ENCODE assay signal across 25 cellular contexts in genomic region chr21:44727757-44728156, GRCh38. TPM values are rescaled to one million over a fixed set of nuclear protein-coding genes. Genes with fewer than 3 reads are reported as not detected.
"Had no signal": no experiment of that assay in that cellular context is flagged by ENCODE, and none has a peak within 500 bp of the region (broad histone marks: within the 10 kb centered on the region; RNA-seq: fewer than 3 reads in every experiment).

No MANE protein-coding gene starts in this region.

- H3K4me3 ChIP-seq: esophagus muscularis mucosa, gastrocnemius medialis, heart right ventricle, mucosa of descending colon, sigmoid colon, skin epidermis, stomach had no signal

- H2AFZ ChIP-seq: parathyroid adenoma had no signal

- H3K4me1 ChIP-seq: gastrocnemius medialis, parathyroid adenoma had no signal

- H3K9me3 ChIP-seq: esophagus muscularis mucosa, gastrocnemius medialis, heart right ventricle, mucosa of descending colon, sigmoid colon, stomach had no signal

- H3K36me3 Mint-ChIP-seq: naive thymus-derived CD8-positive, alpha-beta T cell had no signal

- H3K9ac ChIP-seq: parathyroid adenoma had no signal

- FAIRE-seq: urothelium cell line had no signal

- H3K27ac ChIP-seq: epithelial cell of prostate, esophagus muscularis mucosa, gastrocnemius medialis, heart right ventricle, parathyroid adenoma, sigmoid colon, skin epidermis, stomach had no signal

- H3K9me3 Mint-ChIP-seq: dendritic cell treated with granulocyte-macrophage colony-stimulating factor and Interleukin-4, amounts not matched to agents 40 ng/mL and 50 ng/mL, for 4 days; effector memory CD8-positive, alpha-beta T cell; naive thymus-derived CD8-positive, alpha-beta T cell had no signal

- H3K79me2 ChIP-seq: parathyroid adenoma had no signal

- H3K36me3 ChIP-seq: esophagus muscularis mucosa, gastrocnemius medialis, heart right ventricle, sigmoid colon, stomach had no signal

- H3K27ac Mint-ChIP-seq: dendritic cell treated with granulocyte-macrophage colony-stimulating factor and Interleukin-4, amounts not matched to agents 40 ng/mL and 50 ng/mL, for 4 days; naive thymus-derived CD8-positive, alpha-beta T cell had no signal

- DNase-seq: effector memory CD8-positive, alpha-beta T cell; gastrocnemius medialis; heart right ventricle; hypothalamus; islet precursor cell; mammary epithelial cell; mucosa of descending colon; naive thymus-derived CD8-positive, alpha-beta T cell; occipital lobe; sigmoid colon; stimulated activated CD4-positive, alpha-beta T cell treated with anti-CD3 and anti-CD28 coated beads, Interleukin-12 subunit alpha, Interleukin-12 subunit beta, amount 100 ng/mL, for 4 hours; stimulated activated naive CD4-positive, alpha-beta T cell; stomach; substantia nigra; trophoblast cell had no signal

- H3K4me3 Mint-ChIP-seq: dendritic cell treated with granulocyte-macrophage colony-stimulating factor and Interleukin-4, amounts not matched to agents 40 ng/mL and 50 ng/mL, for 4 days; effector memory CD8-positive, alpha-beta T cell; naive thymus-derived CD8-positive, alpha-beta T cell had no signal

- ATAC-seq: effector memory CD8-positive, alpha-beta T cell; gastrocnemius medialis; heart right ventricle; left lobe of liver; mucosa of descending colon; naive thymus-derived CD8-positive, alpha-beta T cell had no signal

RNA-seq across cellular contexts. Expression of gene TSPEAR, which starts 16.4 kb away (rescaled TPM):
- total RNA-seq: fibroblast of villous mesenchyme; gastrocnemius medialis; left lobe of liver; mammary epithelial cell; naive thymus-derived CD8-positive, alpha-beta T cell; occipital lobe; pulmonary artery endothelial cell; sigmoid colon had no signal
- polyA plus RNA-seq: mammary epithelial cell had no signal

RNA-seq across cellular contexts. Expression of gene KRTAP10-12, which starts 30.8 kb away (rescaled TPM):
- total RNA-seq: esophagus muscularis mucosa; fibroblast of villous mesenchyme; gastrocnemius medialis; heart right ventricle; left lobe of liver; mammary epithelial cell; mucosa of descending colon; naive thymus-derived CD8-positive, alpha-beta T cell; occipital lobe; pulmonary artery endothelial cell; sigmoid colon; stomach had no signal
- polyA plus RNA-seq: heart right ventricle; mammary epithelial cell; naive thymus-derived CD8-positive, alpha-beta T cell; sigmoid colon; stomach; thymus had no signal

RNA-seq across cellular contexts. Expression of gene KRTAP12-1, which starts 45.8 kb away (rescaled TPM):
- total RNA-seq: esophagus muscularis mucosa; fibroblast of villous mesenchyme; gastrocnemius medialis; heart right ventricle; left lobe of liver; mammary epithelial cell; mucosa of descending colon; naive thymus-derived CD8-positive, alpha-beta T cell; occipital lobe; pulmonary artery endothelial cell; sigmoid colon had no signal
- polyA plus RNA-seq: heart right ventricle; mammary epithelial cell; naive thymus-derived CD8-positive, alpha-beta T cell; sigmoid colon; stomach; thymus had no signal
